9 cellular contexts compared by ENCODE assay signal in the genomic region with DNA sequence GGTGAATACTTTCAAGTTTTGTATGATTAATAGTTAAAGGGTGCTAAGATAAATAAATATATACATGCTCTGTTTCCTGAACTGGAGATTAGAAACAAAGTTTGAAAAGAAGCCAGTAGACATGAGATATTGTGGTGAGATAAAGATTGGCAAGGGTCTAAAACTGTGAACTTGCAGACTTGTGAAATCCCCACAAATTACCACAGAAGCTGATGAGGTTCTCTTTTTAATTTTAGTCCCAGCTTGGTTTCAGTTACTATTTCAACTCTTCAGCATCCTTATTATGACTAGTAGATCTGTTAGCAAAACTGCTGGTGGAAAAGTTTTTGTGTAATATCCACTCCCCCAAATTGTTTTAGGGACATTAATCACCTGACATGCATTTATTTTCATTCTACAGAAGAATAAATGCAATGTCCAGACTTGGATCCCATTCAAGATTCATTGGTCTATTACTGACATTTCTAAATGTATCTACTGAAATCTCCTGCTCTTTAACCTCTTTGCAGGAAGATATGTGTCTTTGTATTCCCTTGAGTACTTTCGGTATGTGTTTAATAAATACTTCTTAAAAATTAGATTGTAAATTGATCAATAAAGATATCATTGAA. TPM values are rescaled to one million over a fixed set of nuclear protein-coding genes. Genes with fewer than 3 reads are reported as not detected.
A peak's percentile ranks its signal among the peaks of the same experiment; 100 is the strongest.
DNase-seq lines count a peak whose midpoint lies in the region; ATAC-seq and TF ChIP-seq lines count a peak whose summit lies in the region.
"Had no signal": no experiment of that assay in that cellular context is flagged by ENCODE, and none has a peak within 500 bp of the region (broad histone marks: within the 10 kb centered on the region; RNA-seq: fewer than 3 reads in every experiment).

No MANE protein-coding gene starts in this region.

- no peaks in the 10 kb centered on the region for H3K27me3 ChIP-seq in DND-41 (ENCODE audit: insufficient read depth, low read length, poor library complexity)
- H3K27me3 ChIP-seq in uterus: no peaks in the 10 kb centered on the region
- no peaks in the 10 kb centered on the region for H3K27me3 ChIP-seq in psoas muscle (ENCODE audit: insufficient read depth in 3 of 3, low read length in 2 of 3)
- H3K27me3 ChIP-seq: SJSA1 had no signal

- H3K4me3 Mint-ChIP-seq in activated CD8-positive, alpha-beta T cell treated with anti-CD3 and anti-CD28 coated beads, Interleukin-2, amount 10 ng/mL, durations not matched to agents 7 days and 5 days: no peak overlapping the region

- H3K79me2 ChIP-seq in DND-41 (ENCODE audit: insufficient read depth, low read length): no peaks in the 10 kb centered on the region

- intact Hi-C loops in uterus (cut with DNase I; ENCODE audit: low total_unique reads): no loop called here
- intact Hi-C loops in psoas muscle (cut with DNase I): no loop called here
- intact Hi-C loops in Right ventricle myocardium superior (cut with DNase I): no loop called here

- H3K9me3 Mint-ChIP-seq in activated CD8-positive, alpha-beta T cell treated with anti-CD3 and anti-CD28 coated beads, Interleukin-2, amount 10 ng/mL, durations not matched to agents 7 days and 5 days (ENCODE audit: insufficient read depth): no peaks in the 10 kb centered on the region

- no peak overlapping the region for H3K4me2 ChIP-seq in DND-41 (ENCODE audit: insufficient read depth, low read length)

- H3K4me3 ChIP-seq in DND-41 (ENCODE audit: low read depth in 1 of 2, low read length in 2 of 2) (no peak overlapping the region), uterus (no peak overlapping the region), psoas muscle (no peak overlapping the region)
- H3K4me3 ChIP-seq: SJSA1 had no signal

- H2AFZ ChIP-seq in DND-41 (ENCODE audit: low read depth, low read length): no peak overlapping the region

- no peak overlapping the region for H3K27ac Mint-ChIP-seq in activated CD8-positive, alpha-beta T cell treated with anti-CD3 and anti-CD28 coated beads, Interleukin-2, amount 10 ng/mL, durations not matched to agents 7 days and 5 days

- ATAC-seq in DND-41 (ENCODE audit: insufficient read depth, low read depth) (peak; percentile 40; the same call in 1 of the 3 replicates), GM19455 (IDR thresholded peaks at IDR 0.05; ENCODE audit: unreplicated experiment) (peak; percentile 43), HG03432 (IDR thresholded peaks at IDR 0.05; ENCODE audit: unreplicated experiment) (peak; percentile 62), psoas muscle (no peak), esophagus mucosa (no peak), Right ventricle myocardium superior (ENCODE audit: poor library complexity) (no peak)
- ATAC-seq in activated CD8-positive, alpha-beta T cell treated with anti-CD3 and anti-CD28 coated beads, Interleukin-2, amount 10 ng/mL, durations not matched to agents 7 days and 5 days: peak; percentile 66

- no peaks in the 10 kb centered on the region for H3K36me3 Mint-ChIP-seq in activated CD8-positive, alpha-beta T cell treated with anti-CD3 and anti-CD28 coated beads, Interleukin-2, amount 10 ng/mL, durations not matched to agents 7 days and 5 days (ENCODE audit: low read depth)

- no peaks in the 10 kb centered on the region for H4K20me1 ChIP-seq in DND-41 (ENCODE audit: insufficient read depth, low read length)

- H3K27me3 Mint-ChIP-seq in activated CD8-positive, alpha-beta T cell treated with anti-CD3 and anti-CD28 coated beads, Interleukin-2, amount 10 ng/mL, durations not matched to agents 7 days and 5 days (ENCODE audit: low read depth): peaks cover 2% of the 10 kb centered on the region

- TF ChIP-seq POLR2A in uterus (IDR thresholded peaks at IDR 0.05): no peak

- DNase-seq in DND-41 (no peak), uterus (no peak), psoas muscle (no peak), Right ventricle myocardium superior (no peak)
- no peak for DNase-seq in activated CD8-positive, alpha-beta T cell treated with anti-CD3 and anti-CD28 coated beads, Interleukin-2, amount 10 ng/mL, durations not matched to agents 7 days and 5 days

- H3K9ac ChIP-seq in DND-41 (ENCODE audit: low read depth, low read length): no peak overlapping the region

- CTCF ChIA-PET in activated CD8-positive, alpha-beta T cell treated with anti-CD3 and anti-CD28 coated beads, Interleukin-2, amount 10 ng/mL, durations not matched to agents 7 days and 5 days (lab: Charles Lee): interaction anchor here (1.3 to 5.1 kb wide), 3 partner anchors 13 to 86 kb away, joined by 3 to 34 read pairs (median 8); a partner anchor contains a TSS

- H3K9me3 ChIP-seq in DND-41 (ENCODE audit: insufficient read depth, low read length, severe bottlenecking): no peaks in the 10 kb centered on the region
- H3K9me3 ChIP-seq in uterus: no peaks in the 10 kb centered on the region
- H3K9me3 ChIP-seq in psoas muscle: no peaks in the 10 kb centered on the region
- H3K9me3 ChIP-seq: SJSA1 had no signal

- H3K27ac ChIP-seq in DND-41 (ENCODE audit: low read length): no peak overlapping the region
- H3K27ac ChIP-seq in uterus: no peak overlapping the region
- no peak overlapping the region for H3K27ac ChIP-seq in psoas muscle
- H3K27ac ChIP-seq: SJSA1 had no signal

- peaks cover 8% of the 10 kb centered on the region; the same call in 1 of the 2 replicates for H3K4me1 ChIP-seq in DND-41 (ENCODE audit: insufficient read depth, low read length)
- no peaks in the 10 kb centered on the region for H3K4me1 ChIP-seq in uterus
- H3K4me1 ChIP-seq in psoas muscle: peaks cover 37% of the 10 kb centered on the region

- H3K36me3 ChIP-seq in DND-41 (ENCODE audit: insufficient read depth, low read length) (no peaks in the 10 kb centered on the region), uterus (no peaks in the 10 kb centered on the region), psoas muscle (ENCODE audit: insufficient read depth in 1 of 2, low read depth in 1 of 2) (no peaks in the 10 kb centered on the region)
- H3K36me3 ChIP-seq: SJSA1 had no signal

- TF ChIP-seq CTCF in DND-41 (IDR thresholded peaks at IDR 0.05; ENCODE audit: borderline replicate concordance, extremely low read depth, low read length, poor library complexity, severe bottlenecking): no peak
- TF ChIP-seq CTCF in uterus (IDR thresholded peaks at IDR 0.05): no peak
- TF ChIP-seq CTCF in psoas muscle (IDR thresholded peaks at IDR 0.05): no peak

- POLR2A ChIA-PET in activated CD8-positive, alpha-beta T cell treated with anti-CD3 and anti-CD28 coated beads, Interleukin-2, amount 10 ng/mL, durations not matched to agents 7 days and 5 days (lab: Charles Lee): interaction anchor here (2.5 kb wide), 1 partner anchor 21 kb away, joined by 16 read pairs; a partner anchor contains a TSS

- 88 to 96% (median 91%) methylated on average over 1 of the region's 1 CpG for WGBS in psoas muscle, 3 donors

- peaks cover 39% of the 10 kb centered on the region for H3K4me1 Mint-ChIP-seq in activated CD8-positive, alpha-beta T cell treated with anti-CD3 and anti-CD28 coated beads, Interleukin-2, amount 10 ng/mL, durations not matched to agents 7 days and 5 days (ENCODE audit: low read depth)

RNA-seq across cellular contexts. Expression of a gene that starts 20.8 kb away (rescaled TPM):
- 1 to 10 TPM; 3.7 to 4.0 TPM for total RNA-seq in activated CD8-positive, alpha-beta T cell treated with anti-CD3 and anti-CD28 coated beads, Interleukin-2, amount 10 ng/mL, durations not matched to agents 7 days and 5 days
- total RNA-seq in uterus (10 to 100 TPM in 2 of 4 donors, 1 to 10 TPM in 2; 2.6 to 42.7 (median 8.6) TPM), psoas muscle (10 to 100 TPM; 13.0 to 24.9 (median 19.9) TPM), esophagus mucosa (4.3 TPM), Right ventricle myocardium superior (53.1 TPM)
- 1 to 10 TPM; 3.4 to 9.3 (median 5.4) TPM for polyA plus RNA-seq in psoas muscle

Comparison
In these comparisons a context has a peak if more than half of its experiments do, and no peak if none do; other contexts are left out.
1. ATAC-seq: peak in DND-41 (single experiment), GM19455 (single experiment), HG03432 (single experiment) and activated CD8-positive, alpha-beta T cell treated with anti-CD3 and anti-CD28 coated beads, Interleukin-2, amount 10 ng/mL, durations not matched to agents 7 days and 5 days (single experiment); none in psoas muscle (0 of 4), esophagus mucosa (single experiment) and Right ventricle myocardium superior (single experiment).